ENCODE assay signal across 17 cellular contexts in the genomic region with DNA sequence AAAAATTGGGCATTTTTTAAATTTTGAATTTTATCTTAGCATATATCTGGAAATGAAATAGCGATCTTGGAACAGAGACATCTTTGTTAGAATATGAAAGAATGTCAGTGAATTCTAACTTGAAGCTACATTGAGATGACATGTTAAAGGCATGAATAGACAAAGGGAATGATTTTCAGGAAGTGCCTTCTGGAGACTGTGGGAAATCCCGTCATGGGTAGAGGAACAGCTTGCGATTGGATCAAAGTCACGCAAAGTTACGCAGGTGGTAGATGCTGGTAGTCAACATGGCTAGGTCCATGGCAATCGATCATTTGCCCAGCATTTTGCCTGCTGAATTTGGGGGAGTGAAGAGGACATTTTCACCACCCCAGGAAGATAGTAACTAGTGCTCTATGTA. TPM values are rescaled to one million over a fixed set of nuclear protein-coding genes. Genes with fewer than 3 reads are reported as not detected.
DNase-seq lines count a peak whose midpoint lies in the region; ATAC-seq and TF ChIP-seq lines count a peak whose summit lies in the region.
"Had no signal": no experiment of that assay in that cellular context is flagged by ENCODE, and none has a peak within 500 bp of the region (broad histone marks: within the 10 kb centered on the region; RNA-seq: fewer than 3 reads in every experiment).

No MANE protein-coding gene starts in this region.

- H3K27me3 Mint-ChIP-seq in dendritic cell treated with granulocyte-macrophage colony-stimulating factor and Interleukin-4, amounts not matched to agents 40 ng/mL and 50 ng/mL, for 4 days = no peaks in the 10 kb centered on the region
- H3K27me3 Mint-ChIP-seq in activated CD4-positive, alpha-beta T cell treated with anti-CD3 and anti-CD28 coated beads, Interleukin-2, amount 10 ng/mL, durations not matched to agents 24 days and 14 days = peaks cover 5% of the 10 kb centered on the region

- H3K4me3 ChIP-seq in PC-9 = no peak overlapping the region
- no peak overlapping the region for H3K4me3 ChIP-seq in muscle layer of duodenum (ENCODE audit: low read depth in 1 of 2, low read length in 2 of 2)
- H3K4me3 ChIP-seq in tibial artery = no peak overlapping the region
- H3K4me3 ChIP-seq: testis had no signal

- DNase-seq in PC-9 (no peak), tibial artery (no peak), NCI-H1417 (lab: John Stamatoyannopoulos, UW) (no peak)
- DNase-seq in activated CD4-positive, alpha-beta T cell treated with anti-CD3 and anti-CD28 coated beads, Interleukin-2, amount 10 ng/mL, durations not matched to agents 24 days and 14 days = no peak
- DNase-seq: activated T-cell treated with anti-CD3 and anti-CD28 coated beads for 4 hours; NCI-H187; NCI-H524; nucleus accumbens; stimulated activated CD4-positive, alpha-beta T cell treated with anti-CD3 and anti-CD28 coated beads, Interleukin-12 subunit alpha, Interleukin-12 subunit beta, amount 100 ng/mL, for 4 hours; testis had no signal

- CTCF ChIA-PET in PC-9 (lab: Charles Lee) = no interaction called here

- no peaks in the 10 kb centered on the region for H3K36me3 Mint-ChIP-seq in dendritic cell treated with granulocyte-macrophage colony-stimulating factor and Interleukin-4, amounts not matched to agents 40 ng/mL and 50 ng/mL, for 4 days (ENCODE audit: low read depth)
- peaks cover 4% of the 10 kb centered on the region for H3K36me3 Mint-ChIP-seq in activated CD4-positive, alpha-beta T cell treated with anti-CD3 and anti-CD28 coated beads, Interleukin-2, amount 10 ng/mL, durations not matched to agents 24 days and 14 days (ENCODE audit: low read depth)

- no peak for TF ChIP-seq CTCF in PC-9 (conservative IDR thresholded peaks at IDR 0.05)
- no peak for TF ChIP-seq CTCF in tibial artery (IDR thresholded peaks at IDR 0.05)

- H3F3A ChIP-seq in PC-9 (ENCODE audit: insufficient read depth, low read depth) = peaks cover 42% of the 10 kb centered on the region

- H3K4me1 ChIP-seq in PC-9 (replicated peaks; ENCODE audit: insufficient read depth) = peaks cover 56% of the 10 kb centered on the region
- H3K4me1 ChIP-seq in muscle layer of duodenum (ENCODE audit: control insufficient read depth in 1 of 2, insufficient read depth in 2 of 2, low read length in 2 of 2) = peaks cover 16 to 60% of the 10 kb centered on the region in 2 donors
- H3K4me1 ChIP-seq in tibial artery = peaks cover 0 to 78% (median 58%) of the 10 kb centered on the region in 4 donors

- H3K36me3 ChIP-seq in PC-9 (ENCODE audit: low read depth) (no peaks in the 10 kb centered on the region), muscle layer of duodenum (ENCODE audit: control insufficient read depth in 1 of 2, insufficient read depth in 2 of 2, low read length in 2 of 2) (no peaks in the 10 kb centered on the region), tibial artery (no peaks in the 10 kb centered on the region)

- H3K4me2 ChIP-seq in PC-9 = peak overlapping the region; percentile 24

- no peaks in the 10 kb centered on the region for H3K27me3 ChIP-seq in PC-9 (ENCODE audit: insufficient read depth, low read depth)
- H3K27me3 ChIP-seq in muscle layer of duodenum (ENCODE audit: low read depth, low read length) = no peaks in the 10 kb centered on the region
- H3K27me3 ChIP-seq in tibial artery = no peaks in the 10 kb centered on the region
- H3K27me3 ChIP-seq: testis had no signal

- H4K20me1 ChIP-seq in PC-9 (ENCODE audit: insufficient read depth) = 0 out of 2 replicates have a peak, but pooled peaks cover 6% of the 10 kb centered on the region

- H3K27ac Mint-ChIP-seq in dendritic cell treated with granulocyte-macrophage colony-stimulating factor and Interleukin-4, amounts not matched to agents 40 ng/mL and 50 ng/mL, for 4 days = peak overlapping the region; percentile 87
- H3K27ac Mint-ChIP-seq in activated CD4-positive, alpha-beta T cell treated with anti-CD3 and anti-CD28 coated beads, Interleukin-2, amount 10 ng/mL, durations not matched to agents 24 days and 14 days = no peak overlapping the region

- H3K4me3 Mint-ChIP-seq in dendritic cell treated with granulocyte-macrophage colony-stimulating factor and Interleukin-4, amounts not matched to agents 40 ng/mL and 50 ng/mL, for 4 days = no peak overlapping the region
- no peak overlapping the region for H3K4me3 Mint-ChIP-seq in activated CD4-positive, alpha-beta T cell treated with anti-CD3 and anti-CD28 coated beads, Interleukin-2, amount 10 ng/mL, durations not matched to agents 24 days and 14 days

- no peak overlapping the region for H2AFZ ChIP-seq in PC-9

- H3K9me3 ChIP-seq in PC-9 (ENCODE audit: insufficient read depth, low read depth) = no peaks in the 10 kb centered on the region
- H3K9me3 ChIP-seq in muscle layer of duodenum (ENCODE audit: control insufficient read depth in 1 of 2, low read length in 2 of 2) = no peaks in the 10 kb centered on the region
- H3K9me3 ChIP-seq in tibial artery = no peaks in the 10 kb centered on the region
- H3K9me3 ChIP-seq: testis had no signal

- peaks cover 69% of the 10 kb centered on the region for H3K4me1 Mint-ChIP-seq in dendritic cell treated with granulocyte-macrophage colony-stimulating factor and Interleukin-4, amounts not matched to agents 40 ng/mL and 50 ng/mL, for 4 days (ENCODE audit: low read depth)
- H3K4me1 Mint-ChIP-seq in activated CD4-positive, alpha-beta T cell treated with anti-CD3 and anti-CD28 coated beads, Interleukin-2, amount 10 ng/mL, durations not matched to agents 24 days and 14 days = peaks cover 69% of the 10 kb centered on the region

- POLR2A ChIA-PET in PC-9 (lab: Charles Lee; ENCODE audit: unreplicated experiment) = no interaction called here

- intact Hi-C loops in PC-9 (cut with micrococcal nuclease; ENCODE audit: unreplicated experiment) (no loop called here), tibial artery (cut with DNase I; ENCODE audit: low total_unique reads) (no loop called here)
- intact Hi-C loops in dendritic cell treated with granulocyte-macrophage colony-stimulating factor and Interleukin-4, amounts not matched to agents 40 ng/mL and 50 ng/mL, for 4 days (cut with micrococcal nuclease) = loop anchor here (5.0 kb wide), 1 partner anchor 44 kb away; a partner anchor contains a TSS
- intact Hi-C loops in activated CD4-positive, alpha-beta T cell treated with anti-CD3 and anti-CD28 coated beads, Interleukin-2, amount 10 ng/mL, durations not matched to agents 24 days and 14 days (cut with micrococcal nuclease) = loop anchor here (10.0 kb wide), 1 partner anchor 242 kb away; no protein-coding TSS in a partner anchor

- H3K27ac ChIP-seq in PC-9 (peak overlapping the region; percentile 55), muscle layer of duodenum (ENCODE audit: low read length) (peak overlapping the region; percentile 68), tibial artery (peak overlapping the region; percentile 52 to 58)
- H3K27ac ChIP-seq: C4-2B had no signal

- no peaks in the 10 kb centered on the region for H3K9me3 Mint-ChIP-seq in dendritic cell treated with granulocyte-macrophage colony-stimulating factor and Interleukin-4, amounts not matched to agents 40 ng/mL and 50 ng/mL, for 4 days
- peaks cover 5% of the 10 kb centered on the region for H3K9me3 Mint-ChIP-seq in activated CD4-positive, alpha-beta T cell treated with anti-CD3 and anti-CD28 coated beads, Interleukin-2, amount 10 ng/mL, durations not matched to agents 24 days and 14 days

- no peaks in the 10 kb centered on the region for H3K9me2 ChIP-seq in PC-9 (ENCODE audit: insufficient read depth)

- ATAC-seq in GM18909 (IDR thresholded peaks at IDR 0.05; ENCODE audit: poor library complexity, unreplicated experiment) (no peak), GM18498 (IDR thresholded peaks at IDR 0.05; ENCODE audit: unreplicated experiment) (no peak)
- ATAC-seq: left lobe of liver, Panc1 had no signal

- peaks cover 71% of the 10 kb centered on the region for H3K79me2 ChIP-seq in PC-9 (ENCODE audit: low read depth)

- no TSS peak for BruUV-seq in PC-9 (replicated peaks; lab: Mats Ljungman, UMichigan)

RNA-seq across cellular contexts. Expression of a gene that starts 43.5 kb away (rescaled TPM):
- total RNA-seq in PC-9 (2021) = 10.5 TPM in 2 replicates
- 17.6 and 18.3 TPM in 2 replicates for total RNA-seq in activated CD4-positive, alpha-beta T cell treated with anti-CD3 and anti-CD28 coated beads, Interleukin-2, amount 10 ng/mL, durations not matched to agents 24 days and 14 days

Comparison
In these comparisons a context has a peak if more than half of its experiments do, and no peak if none do; other contexts are left out.
1. intact Hi-C loops: an anchor here in dendritic cell treated with granulocyte-macrophage colony-stimulating factor and Interleukin-4, amounts not matched to agents 40 ng/mL and 50 ng/mL, for 4 days (5.0 kb wide) and activated CD4-positive, alpha-beta T cell treated with anti-CD3 and anti-CD28 coated beads, Interleukin-2, amount 10 ng/mL, durations not matched to agents 24 days and 14 days (10.0 kb wide); none called in PC-9 and tibial artery.